Comparison of ENCODE assay signal across 8 cellular contexts in the genomic region with DNA sequence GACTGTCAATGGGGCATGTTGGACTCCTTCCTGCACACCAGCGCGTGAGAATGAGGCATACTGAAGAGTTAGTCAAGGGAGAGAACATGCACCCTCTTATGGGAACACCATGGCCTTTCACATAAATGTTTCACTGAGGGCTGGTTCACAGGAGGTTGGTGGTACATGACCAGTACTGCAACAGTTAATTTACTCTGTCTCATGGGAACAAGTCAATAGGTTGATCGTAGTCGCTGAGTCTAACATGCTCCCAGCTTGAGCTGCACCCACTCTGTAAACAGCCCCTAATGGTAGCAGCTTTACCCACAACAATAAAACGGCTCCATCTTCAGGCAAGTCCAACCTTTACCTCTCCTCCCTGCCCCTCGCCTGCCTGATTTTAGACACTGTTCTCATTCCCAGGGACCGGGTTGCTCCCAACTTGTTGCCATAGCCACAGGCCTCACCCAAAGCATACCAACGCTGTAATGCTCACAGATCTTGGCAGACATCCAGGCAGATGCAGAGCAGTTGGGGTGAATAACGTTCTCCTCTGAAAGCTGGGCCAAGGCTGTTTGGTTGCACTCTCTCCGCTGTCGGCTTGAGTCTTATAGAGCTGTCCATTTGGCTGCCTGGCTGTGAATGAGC.
DNase-seq lines count a peak whose midpoint lies in the region; ATAC-seq and TF ChIP-seq lines count a peak whose summit lies in the region.

No MANE protein-coding gene starts in this region.

- peaks cover 20 to 31% of the 10 kb centered on the region in 2 donors for H3K4me1 ChIP-seq in adrenal gland (replicated peaks in 1 of 2)
- H3K4me1 ChIP-seq in skeletal muscle tissue (ENCODE audit: control insufficient read depth in 3 of 3, insufficient read depth in 3 of 3, low read length in 3 of 3): peaks cover 33 to 36% (median 36%) of the 10 kb centered on the region in 3 donors

- peak overlapping the region in 1 of 3 donors; percentile 50 for H3K9ac ChIP-seq in skeletal muscle tissue (ENCODE audit: low read depth in 1 of 3, low read length in 3 of 3)

- ATAC-seq in HG02759 (IDR thresholded peaks at IDR 0.05; ENCODE audit: unreplicated experiment): no peak

- H3K27ac ChIP-seq in adrenal gland: peak overlapping the region; percentile 50 to 76 (median 54)
- peak overlapping the region; percentile 22 for H3K27ac ChIP-seq in skeletal muscle tissue (ENCODE audit: low read depth, low read length)

- TF ChIP-seq CTCF in adrenal gland (IDR thresholded peaks at IDR 0.05): peak in 1 of 6 experiments; percentile 6

- peak; percentile 95 for DNase-seq in COR-L47 (lab: John Stamatoyannopoulos, UW)
- peak; percentile 34 for DNase-seq in NCI-H1417 treated with DMSO at 0.1 percent for 48 hours (lab: John Stamatoyannopoulos, UW)
- peak; percentile 90 to 97 (median 96) for DNase-seq in adrenal gland
- DNase-seq in hepatic stellate cell (ENCODE audit: low spot score): peak; percentile 86
- no peak for DNase-seq in stimulated activated CD8-positive, alpha-beta memory T cell treated with anti-CD3 and anti-CD28 coated beads, Interleukin-4, amount 100 ng/mL, for 48 hours
- DNase-seq in T1000 (lab: John Stamatoyannopoulos, UW): no peak

- H3K4me3 ChIP-seq in adrenal gland (no peak overlapping the region), skeletal muscle tissue (ENCODE audit: low read length in 3 of 3) (peak overlapping the region in 1 of 3 donors; percentile 29)

- H3K9me3 ChIP-seq in adrenal gland (replicated peaks in 1 of 3): no peaks in the 10 kb centered on the region
- no peaks in the 10 kb centered on the region for H3K9me3 ChIP-seq in skeletal muscle tissue (ENCODE audit: control insufficient read depth in 3 of 3, low read length in 3 of 3)

- H3K36me3 ChIP-seq in adrenal gland (replicated peaks in 1 of 2) (no peaks in the 10 kb centered on the region), skeletal muscle tissue (ENCODE audit: control insufficient read depth in 3 of 3, insufficient read depth in 3 of 3, low read length in 3 of 3) (no peaks in the 10 kb centered on the region)

- intact Hi-C loops in adrenal gland (cut with DNase I): no loop called here

- H3K27me3 ChIP-seq in adrenal gland: no peaks in the 10 kb centered on the region
- H3K27me3 ChIP-seq in skeletal muscle tissue (ENCODE audit: control insufficient read depth in 3 of 3, insufficient read depth in 3 of 3, low read length in 3 of 3): no peaks in the 10 kb centered on the region

- TF ChIP-seq POLR2A in adrenal gland (IDR thresholded peaks at IDR 0.05): peak in 1 of 2 donors; percentile 24

- WGBS in adrenal gland, 4 donors: 21 to 32% (median 25%) methylated on average over 9 to 11 of the region's 11 CpGs

Comparison
In these comparisons a context has a peak if more than half of its experiments do, and no peak if none do; other contexts are left out.
1. DNase-seq: peak in COR-L47 (single experiment), NCI-H1417 treated with DMSO at 0.1 percent for 48 hours (single experiment), adrenal gland (7 of 7) and hepatic stellate cell (single experiment); none in stimulated activated CD8-positive, alpha-beta memory T cell treated with anti-CD3 and anti-CD28 coated beads, Interleukin-4, amount 100 ng/mL, for 48 hours (single experiment) and T1000 (single experiment).